In the genomic region with DNA sequence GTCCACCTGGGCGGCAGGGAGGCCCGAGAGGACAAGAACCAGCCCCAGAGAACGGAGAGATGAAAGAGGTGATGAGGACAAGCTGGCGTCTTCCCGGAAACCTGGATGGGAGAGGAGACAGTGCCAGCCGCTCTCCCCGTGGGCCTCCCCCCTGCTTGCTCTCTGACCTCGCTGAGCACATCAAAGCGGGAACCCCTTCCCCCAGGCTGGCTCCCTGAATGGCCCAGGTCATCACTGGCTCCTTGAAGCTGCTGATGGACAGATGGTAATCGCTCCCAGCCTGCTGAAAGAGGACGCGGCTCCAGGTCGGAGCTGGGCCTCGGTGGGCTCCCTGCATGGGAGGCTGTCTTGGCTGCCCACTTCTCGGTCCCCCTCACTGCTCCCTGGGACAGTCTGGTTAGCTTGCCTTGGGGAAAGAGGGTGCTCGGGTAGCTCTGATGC, we compare ENCODE assay signal across 14 cellular contexts. TPM values are rescaled to one million over a fixed set of nuclear protein-coding genes. Genes with fewer than 3 reads are reported as not detected.
DNase-seq lines count a peak whose midpoint lies in the region; ATAC-seq, FAIRE-seq and TF ChIP-seq lines count a peak whose summit lies in the region.
"Had no signal": no experiment of that assay in that cellular context is flagged by ENCODE, and none has a peak within 500 bp of the region (broad histone marks: within the 10 kb centered on the region; RNA-seq: fewer than 3 reads in every experiment).

No MANE protein-coding gene starts in this region.

- H3K14ac ChIP-seq in trophoblast cell (ENCODE audit: low read length) = no peak overlapping the region

- no peaks in the 10 kb centered on the region for H4K20me1 ChIP-seq in HepG2 (ENCODE audit: insufficient read depth, low read length)

- H3K36me3 ChIP-seq in HepG2 (replicated peaks in 1 of 2; ENCODE audit: control insufficient read depth in 1 of 2, insufficient read depth in 2 of 2, low read length in 2 of 2) (peaks cover 8 to 38% of the 10 kb centered on the region in 2 experiments), right lobe of liver (peaks cover 0 to 5% (median 1%) of the 10 kb centered on the region in 4 donors), iPS-15b (ENCODE audit: control insufficient read depth, insufficient read depth, low read length) (peaks cover 27% of the 10 kb centered on the region), trophoblast cell (ENCODE audit: control insufficient read depth in 1 of 2, insufficient read depth in 2 of 2, low read length in 2 of 2) (peaks cover 25% of the 10 kb centered on the region in 2 experiments)

- H2AFZ ChIP-seq in HepG2 (ENCODE audit: low read length) = no peak overlapping the region
- H2AFZ ChIP-seq in trophoblast cell (ENCODE audit: insufficient read depth, low read length, poor library complexity) = no peak overlapping the region

- intact Hi-C loops in HepG2 (cut with micrococcal nuclease; ENCODE audit: unreplicated experiment) (no loop called here), right lobe of liver (cut with DNase I) (loop anchor here (5.0 kb wide), 1 partner anchor 271 kb away; no protein-coding TSS in a partner anchor)

- H3K23ac ChIP-seq in trophoblast cell (ENCODE audit: low read length) = no peak overlapping the region

- peak overlapping the region; percentile 81 for H3K18ac ChIP-seq in trophoblast cell (ENCODE audit: low read length)

- H3K9ac ChIP-seq in HepG2 (ENCODE audit: insufficient read depth, low read depth, low read length) (peak overlapping the region; percentile 16; the same call in 1 of the 2 replicates), iPS-15b (ENCODE audit: low read depth, low read length) (peak overlapping the region; percentile 24), trophoblast cell (ENCODE audit: low read length) (no peak overlapping the region)

- DNase-seq in HepG2 (ENCODE audit: low spot score) (peak; percentile 76), right lobe of liver (no peak), trophoblast cell (no peak), NK-92 (lab: John Stamatoyannopoulos, UW; ENCODE audit: unreplicated experiment) (no peak), foreskin melanocyte (no peak), RWPE1 (ENCODE audit: low spot score) (no peak)
- DNase-seq: 8988T; Calu3; CD8-positive, alpha-beta T cell; DMS79 treated with DMSO at 0.1 percent for 48 hours; GF-D8 had no signal

- peak overlapping the region; percentile 56 for H4K91ac ChIP-seq in trophoblast cell (ENCODE audit: low read depth, low read length)

- no peak for FAIRE-seq in HepG2 (lab: Jason Lieb, UNC)

- no peak overlapping the region for H4K12ac ChIP-seq in trophoblast cell (ENCODE audit: low read depth, low read length)

- H2AK5ac ChIP-seq in trophoblast cell (ENCODE audit: low read length) = no peak overlapping the region

- no peak overlapping the region for H2BK5ac ChIP-seq in trophoblast cell (ENCODE audit: low read depth, low read length, poor library complexity)

- H3K27ac ChIP-seq in HepG2 (ENCODE audit: extremely low read length, insufficient read depth, low read length) (peak overlapping the region; percentile 52), right lobe of liver (no peak overlapping the region), trophoblast cell (ENCODE audit: low read depth, low read length) (no peak overlapping the region), RWPE1 (no peak overlapping the region)
- H3K27ac ChIP-seq: BLaER1 treated with 17β-estradiol and CSF1 and Interleukin-3, amounts not matched to agents 10 nM and 100 nM had no signal

- H3K4me2 ChIP-seq in HepG2 (ENCODE audit: low read depth, low read length) (peak overlapping the region; percentile 36), trophoblast cell (ENCODE audit: low read length) (no peak overlapping the region)
- H3K4me2 ChIP-seq: BLaER1 treated with 17β-estradiol and CSF1 and Interleukin-3, amounts not matched to agents 10 nM and 100 nM had no signal

- BruUV-seq in HepG2 (replicated peaks; lab: Mats Ljungman, UMichigan) = no TSS peak

- WGBS in HepG2 (ENCODE audit: low lambda C conversion rate) = 52% methylated on average over 7 of the region's 16 CpGs
- 91% methylated on average over 9 of the region's 16 CpGs for WGBS in right lobe of liver (ENCODE audit: insufficient coverage, low coverage, low lambda C conversion rate, missing lambda C conversion rate)
- WGBS in trophoblast cell (ENCODE audit: extremely low coverage, insufficient coverage, insufficient read length) = no CpG with 5 or more reads among the region's 16 CpGs

- H3K4me1 ChIP-seq in HepG2 (ENCODE audit: insufficient read depth, low read length) (peaks cover 61% of the 10 kb centered on the region), right lobe of liver (peaks cover 0 to 6% (median 2%) of the 10 kb centered on the region in 4 donors), iPS-15b (ENCODE audit: control insufficient read depth, insufficient read depth, low read length) (no peaks in the 10 kb centered on the region), trophoblast cell (ENCODE audit: control insufficient read depth in 1 of 2, insufficient read depth in 2 of 2, low read length in 2 of 2) (peaks cover 21 to 32% of the 10 kb centered on the region in 2 experiments)
- H3K4me1 ChIP-seq: HAP-1 had no signal

- H4K8ac ChIP-seq in trophoblast cell (ENCODE audit: low read depth, low read length) = no peak overlapping the region

- H3K4me3 ChIP-seq in HepG2 (replicated peaks in 1 of 3; ENCODE audit: insufficient read depth in 1 of 3, low read depth in 2 of 3, low read length in 3 of 3) (peak overlapping the region in 1 of 3 experiments; percentile 1; a peak in 1 of 6 replicates), right lobe of liver (no peak overlapping the region), iPS-15b (ENCODE audit: low read depth, low read length) (no peak overlapping the region), trophoblast cell (ENCODE audit: low read depth, low read length) (no peak overlapping the region)
- H3K4me3 ChIP-seq: BLaER1 treated with 17β-estradiol and CSF1 and Interleukin-3, amounts not matched to agents 10 nM and 100 nM; HAP-1 had no signal

- in situ Hi-C loops in HepG2 (cut with HindIII; ENCODE audit: extremely low pct_ligation_motif_present, low pct_unique_long_range_greater_than_20kb) = loop anchor here (10.0 kb wide), 1 partner anchor 128 kb away; a partner anchor contains a TSS

- ATAC-seq in HepG2 (peak; percentile 15; the same call in 2 of the 3 replicates), right lobe of liver (no peak)
- ATAC-seq: CD8-positive, alpha-beta T cell had no signal

- TF ChIP-seq CTCF in HepG2 (CRISPR knock-in tag; IDR thresholded peaks at IDR 0.05) = peak; percentile 24
- TF ChIP-seq CTCF in right lobe of liver (IDR thresholded peaks at IDR 0.05) = no peak
- no peak for TF ChIP-seq CTCF in RWPE1 (conservative IDR thresholded peaks at IDR 0.05; ENCODE audit: low read depth)

- CTCF ChIA-PET in HepG2 (lab: Yijun Ruan, JAX; ENCODE audit: low intra/inter-chr PET ratio, low total read pairs) = interaction anchor here (1.5 to 2.6 kb wide), 3 partner anchors 251 to 319 kb away, joined by 3 to 24 read pairs (median 15); no protein-coding TSS in a partner anchor
- CTCF ChIA-PET in RWPE1 (lab: Yijun Ruan, JAX) = interaction anchor here (0.5 to 1.4 kb wide), 4 partner anchors 28 to 270 kb away, joined by 3 to 10 read pairs (median 4); no protein-coding TSS in a partner anchor

- no peak for TF ChIP-seq RAD21 in HepG2 (CRISPR knock-in tag; IDR thresholded peaks at IDR 0.05)

- POLR2A ChIA-PET in HepG2 (lab: Yijun Ruan, JAX) = interaction anchor here (0.7 to 2.2 kb wide), 11 partner anchors 10 to 290 kb away, joined by 3 to 12 read pairs (median 5); a partner anchor contains a TSS
- POLR2A ChIA-PET in RWPE1 (lab: Yijun Ruan, JAX; ENCODE audit: low non-redundant PET) = no interaction called here

- peaks cover 16% of the 10 kb centered on the region for H3K79me1 ChIP-seq in trophoblast cell (ENCODE audit: low read length)

- TF ChIP-seq POLR2A in HepG2 (IDR thresholded peaks at IDR 0.05; ENCODE audit: insufficient read depth in 1 of 2, low read depth in 2 of 2, low read length in 2 of 2) = 0 out of 4 replicates have a peak, but pooled peaks of 1 of the 2 experiments have one; percentile 22
- TF ChIP-seq POLR2A in right lobe of liver (IDR thresholded peaks at IDR 0.05) = no peak

- H3K79me2 ChIP-seq in HepG2 (ENCODE audit: insufficient read depth, low read length) (no peaks in the 10 kb centered on the region), trophoblast cell (ENCODE audit: control insufficient read depth, insufficient read depth, low read length, poor library complexity) (no peaks in the 10 kb centered on the region)

- no peaks in the 10 kb centered on the region for H3K9me3 ChIP-seq in HepG2 (ENCODE audit: low read length)
- no peaks in the 10 kb centered on the region for H3K9me3 ChIP-seq in right lobe of liver
- H3K9me3 ChIP-seq in iPS-15b (ENCODE audit: control insufficient read depth, insufficient read depth, low read length) = no peaks in the 10 kb centered on the region
- peaks cover 6% of the 10 kb centered on the region for H3K9me3 ChIP-seq in trophoblast cell (ENCODE audit: insufficient read depth, low read depth, low read length)
- H3K9me3 ChIP-seq: HAP-1 had no signal

- H2BK120ac ChIP-seq in trophoblast cell (ENCODE audit: insufficient read depth, low read length, poor library complexity) = peak overlapping the region; percentile 54

- H3K27me3 ChIP-seq in HepG2 (ENCODE audit: control insufficient read depth in 1 of 2, insufficient read depth in 2 of 2, low read length in 2 of 2) (no peaks in the 10 kb centered on the region), right lobe of liver (no peaks in the 10 kb centered on the region), iPS-15b (ENCODE audit: control insufficient read depth, insufficient read depth, low read length) (no peaks in the 10 kb centered on the region), trophoblast cell (ENCODE audit: insufficient read depth, low read length) (no peaks in the 10 kb centered on the region)
- H3K27me3 ChIP-seq: BLaER1 treated with 17β-estradiol and CSF1 and Interleukin-3, amounts not matched to agents 10 nM and 100 nM had no signal

- peak overlapping the region; percentile 37 for H2BK12ac ChIP-seq in trophoblast cell (ENCODE audit: low read length)

- H3K4ac ChIP-seq in trophoblast cell (ENCODE audit: low read depth, low read length) = no peak overlapping the region

- TF ChIP-seq EP300 in HepG2 (IDR thresholded peaks at IDR 0.05; ENCODE audit: low read depth in 2 of 2, low read length in 2 of 2) (peak in 1 of 2 experiments; percentile 90; a peak in 3 of 4 replicates), HepG2 (CRISPR knock-in tag; IDR thresholded peaks at IDR 0.05; ENCODE audit: borderline replicate concordance) (peak; percentile 91; the same call in 1 of the 2 replicates)

RNA-seq across cellular contexts. Expression of a gene that starts 18.4 kb away (rescaled TPM):
- 45.0 and 45.6 TPM in 2 replicates for total RNA-seq in HepG2 (2016; rRNA removed; fragmentation: Illumina TruSeq; extraction: Trizol)
- total RNA-seq in HepG2 (2016; cell fraction: cytosol; rRNA removed; fragmentation: Illumina TruSeq; extraction: Trizol; ENCODE audit: low read depth) = 11.4 and 11.5 TPM in 2 replicates
- 46.3 and 47.2 TPM in 2 replicates for total RNA-seq in HepG2 (2016; cell fraction: insoluble cytoplasmic fraction; rRNA removed; fragmentation: Illumina TruSeq; extraction: Trizol)
- total RNA-seq in HepG2 (2016; cell fraction: membrane; rRNA removed; fragmentation: Illumina TruSeq; extraction: Trizol) = 25.9 and 29.8 TPM in 2 replicates
- 46.8 and 51.8 TPM in 2 replicates for total RNA-seq in HepG2 (2016; cell fraction: nucleus; rRNA removed; fragmentation: Illumina TruSeq; extraction: Trizol)
- 51.6 and 52.9 TPM in 2 replicates for polyA plus RNA-seq in HepG2 (2011; rRNA removed)
- polyA plus RNA-seq in HepG2 (2011; cell fraction: cytosol; rRNA removed) = 42.4 and 53.0 TPM in 2 replicates
- 68.4 and 69.6 TPM in 2 replicates for polyA plus RNA-seq in HepG2 (2011; cell fraction: nucleus; rRNA removed)
- polyA plus RNA-seq in HepG2 (2012) = 36.1 and 41.1 TPM in 2 replicates
- 6.0 and 7.2 TPM in 2 replicates for polyA plus RNA-seq in HepG2 (2016; cell fraction: cytosol; fragmentation: Illumina TruSeq; extraction: Trizol; ENCODE audit: low read depth)
- polyA plus RNA-seq in HepG2 (2016; cell fraction: insoluble cytoplasmic fraction; fragmentation: Illumina TruSeq; extraction: Trizol; ENCODE audit: low read depth) = 43.9 and 44.1 TPM in 2 replicates
- polyA plus RNA-seq in HepG2 (2016; cell fraction: membrane; fragmentation: Illumina TruSeq; extraction: Trizol; ENCODE audit: low read depth) = 16.2 and 17.9 TPM in 2 replicates
- polyA plus RNA-seq in HepG2 (2016; cell fraction: nucleus; fragmentation: Illumina TruSeq; extraction: Trizol; ENCODE audit: insufficient read depth, low read depth) = 85.9 and 93.8 TPM in 2 replicates
- polyA minus RNA-seq in HepG2 (2011; rRNA and poly(A)+ RNA removed; ENCODE audit: low replicate concordance) = 74.1 and 168 TPM in 2 replicates
- 31.0 and 34.3 TPM in 2 replicates for polyA minus RNA-seq in HepG2 (2011; cell fraction: cytosol; rRNA and poly(A)+ RNA removed)
- 60.8 and 66.2 TPM in 2 replicates for polyA minus RNA-seq in HepG2 (2011; cell fraction: nucleus; rRNA and poly(A)+ RNA removed)
- total RNA-seq in right lobe of liver = 10 to 100 TPM; 12.8 to 18.5 (median 14.2) TPM
- polyA plus RNA-seq in trophoblast cell (2013) = 16.6 and 16.8 TPM in 2 replicates

RNA-seq across cellular contexts. Expression of a gene that starts 18.5 kb away (rescaled TPM):
- total RNA-seq in HepG2 (2016; rRNA removed; fragmentation: Illumina TruSeq; extraction: Trizol) (25.7 and 30.9 TPM in 2 replicates), right lobe of liver (1 to 10 TPM; 4.6 to 8.3 (median 5.8) TPM)
- total RNA-seq in HepG2 (2016; cell fraction: cytosol; rRNA removed; fragmentation: Illumina TruSeq; extraction: Trizol; ENCODE audit: low read depth) = 4.3 and 4.7 TPM in 2 replicates
- 25.2 and 33.9 TPM in 2 replicates for total RNA-seq in HepG2 (2016; cell fraction: insoluble cytoplasmic fraction; rRNA removed; fragmentation: Illumina TruSeq; extraction: Trizol)
- 11.4 and 12.1 TPM in 2 replicates for total RNA-seq in HepG2 (2016; cell fraction: membrane; rRNA removed; fragmentation: Illumina TruSeq; extraction: Trizol)
- total RNA-seq in HepG2 (2016; cell fraction: nucleus; rRNA removed; fragmentation: Illumina TruSeq; extraction: Trizol) = 17.6 and 18.5 TPM in 2 replicates
- 10.2 and 10.4 TPM in 2 replicates for polyA plus RNA-seq in HepG2 (2011; rRNA removed)
- polyA plus RNA-seq in HepG2 (2011; cell fraction: cytosol; rRNA removed) = 6.6 and 10.7 TPM in 2 replicates
- polyA plus RNA-seq in HepG2 (2011; cell fraction: nucleus; rRNA removed) = 3.4 and 4.2 TPM in 2 replicates
- polyA plus RNA-seq in HepG2 (2012) = 8.2 and 8.8 TPM in 2 replicates
- polyA plus RNA-seq in HepG2 (2016; cell fraction: cytosol; fragmentation: Illumina TruSeq; extraction: Trizol; ENCODE audit: low read depth) = 3.3 and 3.4 TPM in 2 replicates
- 27.7 and 31.2 TPM in 2 replicates for polyA plus RNA-seq in HepG2 (2016; cell fraction: insoluble cytoplasmic fraction; fragmentation: Illumina TruSeq; extraction: Trizol; ENCODE audit: low read depth)
- polyA plus RNA-seq in HepG2 (2016; cell fraction: membrane; fragmentation: Illumina TruSeq; extraction: Trizol; ENCODE audit: low read depth) = 6.7 and 7.0 TPM in 2 replicates
- polyA plus RNA-seq in HepG2 (2016; cell fraction: nucleus; fragmentation: Illumina TruSeq; extraction: Trizol; ENCODE audit: insufficient read depth, low read depth) = 14.7 and 15.9 TPM in 2 replicates
- 2.5 and 4.9 TPM in 2 replicates for polyA minus RNA-seq in HepG2 (2011; rRNA and poly(A)+ RNA removed; ENCODE audit: low replicate concordance)
- polyA minus RNA-seq in HepG2 (2011; cell fraction: cytosol; rRNA and poly(A)+ RNA removed) = 3.3 and 6.6 TPM in 2 replicates
- 10.6 and 13.4 TPM in 2 replicates for polyA minus RNA-seq in HepG2 (2011; cell fraction: nucleus; rRNA and poly(A)+ RNA removed)
- polyA plus RNA-seq in trophoblast cell (2013) = 18.0 and 19.0 TPM in 2 replicates
